1 cellular context compared by ENCODE assay signal in genomic region chr10:25028711-25029110, GRCh38.
TF ChIP-seq lines count a peak whose summit lies in the region.

No MANE protein-coding gene starts in this region.

TF ChIP-seq in HepG2, 621 proteins besides CTCF, POLR2A, EP300 and RAD21:
- TF ChIP-seq ZNF33A (CRISPR knock-in tag; IDR thresholded peaks at IDR 0.05; ENCODE audit: borderline replicate concordance): no peak
- TF ChIP-seq ZNF570 (CRISPR knock-in tag; IDR thresholded peaks at IDR 0.05; ENCODE audit: borderline replicate concordance): no peak
- TF ChIP-seq HOXA7 (CRISPR knock-in tag; IDR thresholded peaks at IDR 0.05): no peak
- TF ChIP-seq NFKBIZ (CRISPR knock-in tag; IDR thresholded peaks at IDR 0.05): no peak
- TF ChIP-seq FOXC1 (CRISPR knock-in tag; IDR thresholded peaks at IDR 0.05; ENCODE audit: borderline replicate concordance): no peak
- no peak for TF ChIP-seq ZBTB7B (CRISPR knock-in tag; IDR thresholded peaks at IDR 0.05)
- TF ChIP-seq TGIF2 (CRISPR knock-in tag; IDR thresholded peaks at IDR 0.05): no peak
